ENCODE assay signal across 8 cellular contexts in the genomic region with DNA sequence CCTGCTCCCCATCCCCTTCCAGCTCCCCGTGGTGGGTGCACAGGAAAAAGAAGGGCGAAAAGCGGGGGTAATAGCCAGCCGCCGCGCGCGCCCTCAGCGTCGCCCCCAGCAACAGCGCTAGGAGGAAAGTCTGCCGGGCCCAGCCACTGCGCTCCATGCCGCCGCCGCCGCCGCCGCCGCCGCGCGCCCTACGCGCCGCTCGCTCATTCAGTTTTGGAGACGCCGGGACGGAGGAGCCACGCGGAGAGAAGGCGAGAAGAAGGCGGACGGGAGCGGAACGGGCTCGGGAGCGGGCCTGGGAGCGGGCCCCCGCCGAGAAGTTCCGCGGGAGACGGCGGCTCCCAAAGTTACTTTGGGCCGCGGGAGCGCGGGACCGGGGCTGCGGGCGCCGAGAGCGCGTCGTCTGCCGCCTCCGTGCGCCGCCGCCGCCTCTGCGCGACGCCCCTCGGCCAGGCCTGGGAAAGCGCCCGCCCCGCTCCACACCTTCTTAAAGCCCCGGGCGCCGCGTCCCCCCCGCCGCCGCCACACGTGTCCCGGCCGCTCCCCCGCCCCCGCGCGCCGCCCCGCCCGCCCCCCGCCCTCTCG. TPM values are rescaled to one million over a fixed set of nuclear protein-coding genes. Genes with fewer than 3 reads are reported as not detected.
DNase-seq lines count a peak whose midpoint lies in the region; ATAC-seq, FAIRE-seq and TF ChIP-seq lines count a peak whose summit lies in the region.

A gene (minus strand): TSS at position 459 of the 585 bp plus-strand sequence. CDS start 302 bp downstream, at position 157.

- no peak within 1 kb of the TSS for H3K27ac ChIP-seq in keratinocyte (ENCODE audit: control insufficient read depth, insufficient read depth, low read length)

- no peak within 1 kb of the TSS for H3K9ac ChIP-seq in keratinocyte (ENCODE audit: control insufficient read depth, extremely low read depth, insufficient read depth, low read length)

- H3K36me3 ChIP-seq in keratinocyte (ENCODE audit: control insufficient read depth in 2 of 2, extremely low read depth in 1 of 2, insufficient read depth in 2 of 2, low read length in 2 of 2): no peaks in the 10 kb centered on the region

- H3K4me1 Mint-ChIP-seq in stimulated activated naive CD8-positive, alpha-beta T cell treated with anti-CD3 and anti-CD28 coated beads, Interleukin-15, amount 100 ng/mL, for 72 hours: peaks cover 18% of the 10 kb centered on the region

- H2AFZ ChIP-seq in keratinocyte (ENCODE audit: control insufficient read depth, low read length): peak within 1 kb of the TSS; percentile 20

- TF ChIP-seq CTCF in astrocyte of the cerebellum (IDR thresholded peaks at IDR 0.05; ENCODE audit: low read depth, low read length, missing control alignments): no peak
- TF ChIP-seq CTCF in keratinocyte (optimal IDR thresholded peaks at IDR 0.05 in 1 of 3, IDR thresholded peaks at IDR 0.05 in 1 of 3, conservative IDR thresholded peaks at IDR 0.05 in 1 of 3; ENCODE audit: extremely low read depth in 1 of 3, insufficient read depth in 2 of 3, low read length in 3 of 3): no peak

- H3K27me3 Mint-ChIP-seq in stimulated activated naive CD8-positive, alpha-beta T cell treated with anti-CD3 and anti-CD28 coated beads, Interleukin-15, amount 100 ng/mL, for 72 hours: peaks cover 50% of the 10 kb centered on the region

- no peak for FAIRE-seq in keratinocyte (lab: Jason Lieb, UNC)

- H3K4me3 Mint-ChIP-seq in stimulated activated naive CD8-positive, alpha-beta T cell treated with anti-CD3 and anti-CD28 coated beads, Interleukin-15, amount 100 ng/mL, for 72 hours: peak within 1 kb of the TSS; percentile 56 to 70

- no peaks in the 10 kb centered on the region for H3K9me1 ChIP-seq in keratinocyte (ENCODE audit: control insufficient read depth, extremely low read depth, insufficient read depth, low read length)

- peaks cover 49% of the 10 kb centered on the region for H3K27me3 ChIP-seq in keratinocyte (ENCODE audit: control insufficient read depth, extremely low read depth, insufficient read depth, low read length)

- in situ Hi-C loops in G401 (cut with HindIII; ENCODE audit: low sequenced_read_pairs): no loop called here
- in situ Hi-C loops in astrocyte of the cerebellum (cut with HindIII; ENCODE audit: low sequenced_read_pairs): no loop called here

- DNase-seq in G401 (ENCODE audit: low spot score) (peak; percentile 71), NCI-H1105 (lab: John Stamatoyannopoulos, UW) (peak; percentile 49), astrocyte of the cerebellum (ENCODE audit: low read depth) (no peak), keratinocyte (ENCODE audit: low read depth, low spot score) (no peak), HT-29 (ENCODE audit: low spot score) (no peak)
- peak in 1 of 2 donors; percentile 6 for DNase-seq in stimulated activated naive CD8-positive, alpha-beta T cell treated with anti-CD3 and anti-CD28 coated beads, Interleukin-15, amount 100 ng/mL, for 72 hours
- DNase-seq in stimulated activated CD4-positive, alpha-beta T cell treated with anti-CD3 and anti-CD28 coated beads, Interleukin-4, amount 100 ng/mL, for 4 hours: no peak

- dilution Hi-C loops in keratinocyte (cut with MboI; ENCODE audit: extremely low pct_ligation_motif_present, low sequenced_read_pairs): no loop called here

- peak; percentile 31 for ATAC-seq in stimulated activated naive CD8-positive, alpha-beta T cell treated with anti-CD3 and anti-CD28 coated beads, Interleukin-15, amount 100 ng/mL, for 72 hours
- ATAC-seq in HG02852 (IDR thresholded peaks at IDR 0.05; ENCODE audit: unreplicated experiment): no peak

- no peaks in the 10 kb centered on the region for H3K9me3 Mint-ChIP-seq in stimulated activated naive CD8-positive, alpha-beta T cell treated with anti-CD3 and anti-CD28 coated beads, Interleukin-15, amount 100 ng/mL, for 72 hours

- H3K79me2 ChIP-seq in keratinocyte (ENCODE audit: control insufficient read depth, insufficient read depth, low read length): no peaks in the 10 kb centered on the region

- no peaks in the 10 kb centered on the region for H3K4me1 ChIP-seq in keratinocyte (ENCODE audit: control insufficient read depth, extremely low read depth, insufficient read depth, low read length)

- H3K27ac Mint-ChIP-seq in stimulated activated naive CD8-positive, alpha-beta T cell treated with anti-CD3 and anti-CD28 coated beads, Interleukin-15, amount 100 ng/mL, for 72 hours: no peak within 1 kb of the TSS

- H3K9me3 ChIP-seq in keratinocyte (ENCODE audit: control insufficient read depth, low read depth, low read length): no peaks in the 10 kb centered on the region

- peak within 1 kb of the TSS; percentile 56 for H3K4me2 ChIP-seq in keratinocyte (ENCODE audit: control insufficient read depth, extremely low read depth, insufficient read depth, low read depth, low read length)

- peak within 1 kb of the TSS; percentile 51 for H3K4me3 ChIP-seq in astrocyte of the cerebellum (ENCODE audit: low read depth, low read length)
- peak within 1 kb of the TSS in 2 of 3 experiments; percentile 36 to 39 for H3K4me3 ChIP-seq in keratinocyte (ENCODE audit: control insufficient read depth in 2 of 3, extremely low read depth in 1 of 3, insufficient read depth in 2 of 3, low read depth in 1 of 3, low read length in 3 of 3)

- no peaks in the 10 kb centered on the region for H4K20me1 ChIP-seq in keratinocyte (ENCODE audit: control insufficient read depth, extremely low read depth, insufficient read depth, low read length)

RNA-seq across cellular contexts. Expression of the gene that starts here (rescaled TPM):
- total RNA-seq in G401 (2014; rRNA removed; shearing (Covaris generic)): 0.03 TPM in 1 of 2 replicates, not detected in the other
- 0.01 TPM in 1 of 3 replicates, not detected in the others for polyA plus RNA-seq in keratinocyte
- not detected for polyA plus RNA-seq in keratinocyte (2011; ENCODE audit: low read depth)
- not detected in 2 replicates for polyA plus RNA-seq in keratinocyte (2011; cell fraction: cytosol; rRNA removed)
- polyA plus RNA-seq in keratinocyte (2011; cell fraction: nucleus; rRNA removed): 0.01 TPM in 1 of 2 replicates, not detected in the other
- 0.01 TPM in 1 of 2 replicates, not detected in the other for polyA plus RNA-seq in keratinocyte (2012; ENCODE audit: low replicate concordance)
- under 0.01 to 0.83 TPM (median 0.03 TPM) in 3 replicates for polyA minus RNA-seq in keratinocyte
- polyA minus RNA-seq in keratinocyte (2011; cell fraction: cytosol; rRNA and poly(A)+ RNA removed): not detected
- not detected in 2 replicates for polyA minus RNA-seq in keratinocyte (2011; cell fraction: nucleus; rRNA and poly(A)+ RNA removed)
- total RNA-seq in HT-29 (2014; rRNA removed; shearing (Covaris generic)): not detected in 2 replicates

Comparison
In these comparisons a context has a peak if more than half of its experiments do, and no peak if none do; other contexts are left out.
1. Peak in DNase-seq in G401; RNA of the gene not detected or under 1 TPM.